In the genomic region with DNA sequence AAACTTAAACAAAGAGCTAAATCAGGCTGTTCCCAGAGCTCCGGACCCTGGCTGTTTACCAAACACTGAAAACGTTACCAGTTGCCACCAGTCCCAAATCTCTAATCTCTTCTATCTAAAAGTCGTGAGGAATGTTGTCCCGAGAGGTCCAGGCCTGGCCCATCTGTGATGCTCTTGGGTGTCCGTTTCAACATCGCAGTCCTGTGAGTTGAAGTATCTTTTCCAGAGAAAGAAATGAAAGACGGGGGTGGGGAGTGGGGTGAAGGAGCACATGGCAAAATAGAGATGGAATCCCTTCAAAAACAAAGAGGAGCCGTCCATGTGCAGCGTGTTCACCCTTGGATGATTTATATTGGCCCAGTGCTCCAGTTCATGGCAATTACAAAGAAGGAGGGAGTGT, we compare ENCODE assay signal across 13 cellular contexts.
DNase-seq lines count a peak whose midpoint lies in the region; ATAC-seq and TF ChIP-seq lines count a peak whose summit lies in the region.
"Had no signal": no experiment of that assay in that cellular context is flagged by ENCODE, and none has a peak within 500 bp of the region (broad histone marks: within the 10 kb centered on the region; RNA-seq: fewer than 3 reads in every experiment).

No MANE protein-coding gene starts in this region.

- no peaks in the 10 kb centered on the region for H3K9me3 Mint-ChIP-seq in MCF 10A (ENCODE audit: unreplicated experiment)
- no peaks in the 10 kb centered on the region for H3K9me3 Mint-ChIP-seq in CD8-positive, alpha-beta T cell
- H3K9me3 Mint-ChIP-seq: activated CD4-positive, alpha-beta T cell treated with anti-CD3 and anti-CD28 coated beads, Interleukin-2, amount 10 ng/mL, durations not matched to agents 24 days and 14 days; central memory CD8-positive, alpha-beta T cell; T-cell had no signal

- H3K79me2 ChIP-seq in mammary epithelial cell (ENCODE audit: insufficient read depth, low read length) = no peaks in the 10 kb centered on the region
- H3K79me2 ChIP-seq in osteoblast (ENCODE audit: insufficient read depth, low read length) = no peaks in the 10 kb centered on the region

- no peak for DNase-seq in MCF 10A (ENCODE audit: unreplicated experiment)
- DNase-seq in mammary epithelial cell = no peak
- no peak for DNase-seq in osteoblast (ENCODE audit: insufficient read length, low spot score, missing footprints)
- DNase-seq in Kasumi-1 (lab: John Stamatoyannopoulos, UW) = no peak
- DNase-seq in NCI-H748 (lab: John Stamatoyannopoulos, UW; ENCODE audit: unreplicated experiment) = no peak
- no peak for DNase-seq in CD8-positive, alpha-beta T cell
- DNase-seq: 8988T; activated CD4-positive, alpha-beta T cell treated with anti-CD3 and anti-CD28 coated beads, Interleukin-2, amount 10 ng/mL, durations not matched to agents 24 days and 14 days; activated gamma-delta T cell; T-cell had no signal

- CTCF ChIA-PET in MCF 10A (lab: Yijun Ruan, JAX) (interaction anchor here (0.6 to 2.8 kb wide), 10 partner anchors 12 to 592 kb away, joined by 3 to 20 read pairs (median 3); no protein-coding TSS in a partner anchor), mammary epithelial cell (lab: Charles Lee; ENCODE audit: low non-redundant PET) (no interaction called here)
- CTCF ChIA-PET in CD8-positive, alpha-beta T cell (lab: Charles Lee) = interaction anchor here (1.1 to 1.5 kb wide), 2 partner anchors 19 to 26 kb away, joined by 3 read pairs; no protein-coding TSS in a partner anchor

- TF ChIP-seq EP300 in gastroesophageal sphincter (IDR thresholded peaks at IDR 0.05) = no peak

- ATAC-seq in gastroesophageal sphincter (peak; percentile 40), GM19023 (IDR thresholded peaks at IDR 0.05; ENCODE audit: unreplicated experiment) (no peak)
- no peak for ATAC-seq in CD8-positive, alpha-beta T cell
- ATAC-seq: T-cell had no signal

- H3K36me3 Mint-ChIP-seq in MCF 10A (ENCODE audit: insufficient read depth, unreplicated experiment) = no peaks in the 10 kb centered on the region
- no peaks in the 10 kb centered on the region for H3K36me3 Mint-ChIP-seq in CD8-positive, alpha-beta T cell
- H3K36me3 Mint-ChIP-seq: T-cell had no signal

- H3K27me3 Mint-ChIP-seq in MCF 10A (ENCODE audit: insufficient read depth, unreplicated experiment) = no peaks in the 10 kb centered on the region
- H3K27me3 Mint-ChIP-seq in CD8-positive, alpha-beta T cell (ENCODE audit: low read depth) = peaks cover 2% of the 10 kb centered on the region

- TF ChIP-seq CTCF in MCF 10A (IDR thresholded peaks at IDR 0.05; ENCODE audit: unreplicated experiment) (no peak), mammary epithelial cell (conservative IDR thresholded peaks at IDR 0.05 in 1 of 2, IDR thresholded peaks at IDR 0.05 in 1 of 2; ENCODE audit: extremely low read depth in 1 of 2, insufficient read depth in 1 of 2, low read depth in 1 of 2, low read length in 2 of 2) (no peak), gastroesophageal sphincter (IDR thresholded peaks at IDR 0.05) (no peak), osteoblast (IDR thresholded peaks at IDR 0.05; ENCODE audit: extremely low read depth, low read depth, low read length) (no peak)
- no peak for TF ChIP-seq CTCF in CD8-positive, alpha-beta T cell (IDR thresholded peaks at IDR 0.05)

- no peaks in the 10 kb centered on the region for H4K20me1 ChIP-seq in mammary epithelial cell (ENCODE audit: insufficient read depth, low read length)
- no peaks in the 10 kb centered on the region for H4K20me1 ChIP-seq in osteoblast (ENCODE audit: insufficient read depth, low read length)

- intact Hi-C loops in MCF 10A (cut with micrococcal nuclease) = loop anchor here (1.0 to 5.0 kb wide), 3 partner anchors 14 to 143 kb away; no protein-coding TSS in a partner anchor
- intact Hi-C loops in mammary epithelial cell (cut with micrococcal nuclease) = no loop called here
- intact Hi-C loops in CD8-positive, alpha-beta T cell (cut with DNase I, micrococcal nuclease) = no loop called here

- H3K9me3 ChIP-seq in mammary epithelial cell (replicated peaks; ENCODE audit: insufficient read depth, low read length) = no peaks in the 10 kb centered on the region
- H3K9me3 ChIP-seq in gastroesophageal sphincter = no peaks in the 10 kb centered on the region
- no peaks in the 10 kb centered on the region for H3K9me3 ChIP-seq in osteoblast (ENCODE audit: low read depth, low read length)
- no peaks in the 10 kb centered on the region for H3K9me3 ChIP-seq in CD8-positive, alpha-beta T cell (ENCODE audit: low read length)

- H3K4me2 ChIP-seq in mammary epithelial cell (ENCODE audit: insufficient read depth, low read depth, low read length) = no peak overlapping the region
- peak overlapping the region; percentile 56 for H3K4me2 ChIP-seq in osteoblast (ENCODE audit: insufficient read depth, low read length)

- BruUV-seq in MCF 10A (replicated peaks; lab: Mats Ljungman, UMichigan) (TSS peak; percentile 39), mammary epithelial cell (replicated peaks; lab: Mats Ljungman, UMichigan) (no TSS peak)

- WGBS in mammary epithelial cell (ENCODE audit: low coverage, missing lambda C conversion rate) = 96% methylated on average over 9 of the region's 9 CpGs
- 37 to 42% methylated on average over 2 to 9 of the region's 9 CpGs for WGBS in gastroesophageal sphincter (ENCODE audit: low coverage in 1 of 2), 2 donors

- H3K4me3 ChIP-seq in mammary epithelial cell (replicated peaks in 1 of 3; ENCODE audit: insufficient read depth in 1 of 3, low read depth in 2 of 3, low read length in 3 of 3) (no peak overlapping the region), gastroesophageal sphincter (no peak overlapping the region), osteoblast (ENCODE audit: insufficient read depth, low read length) (peak overlapping the region; percentile 0)
- no peak overlapping the region for H3K4me3 ChIP-seq in CD8-positive, alpha-beta T cell (ENCODE audit: low read depth, low read length)

- H3K4me3 Mint-ChIP-seq in MCF 10A (ENCODE audit: unreplicated experiment) = no peak overlapping the region
- H3K4me3 Mint-ChIP-seq in CD8-positive, alpha-beta T cell = no peak overlapping the region
- H3K4me3 Mint-ChIP-seq: activated CD4-positive, alpha-beta T cell treated with anti-CD3 and anti-CD28 coated beads, Interleukin-2, amount 10 ng/mL, durations not matched to agents 24 days and 14 days; central memory CD8-positive, alpha-beta T cell; T-cell had no signal

- dilution Hi-C loops in mammary epithelial cell (cut with HindIII; ENCODE audit: low sequenced_read_pairs) = loop anchor here (25.0 kb wide), 1 partner anchor 562 kb away; no protein-coding TSS in a partner anchor

- H3K4me1 ChIP-seq in mammary epithelial cell (ENCODE audit: insufficient read depth, low read length) = peaks cover 9% of the 10 kb centered on the region
- H3K4me1 ChIP-seq in gastroesophageal sphincter = peaks cover 3 to 33% (median 24%) of the 10 kb centered on the region in 3 donors
- peaks cover 14% of the 10 kb centered on the region for H3K4me1 ChIP-seq in osteoblast (ENCODE audit: insufficient read depth, low read length)
- H3K4me1 ChIP-seq in CD8-positive, alpha-beta T cell (ENCODE audit: insufficient read depth, low read length) = no peaks in the 10 kb centered on the region

- H3K36me3 ChIP-seq in mammary epithelial cell (ENCODE audit: insufficient read depth, low read length) (no peaks in the 10 kb centered on the region), gastroesophageal sphincter (no peaks in the 10 kb centered on the region), osteoblast (ENCODE audit: insufficient read depth, low read length) (no peaks in the 10 kb centered on the region)
- H3K36me3 ChIP-seq in CD8-positive, alpha-beta T cell (ENCODE audit: insufficient read depth, low read length) = no peaks in the 10 kb centered on the region

- in situ Hi-C loops in mammary epithelial cell (cut with MboI; ENCODE audit: low sequenced_read_pairs in 2 of 2) = loop anchor here in 1 of 2 donors (25.0 kb wide), 1 partner anchor 912 kb away; no protein-coding TSS in a partner anchor

- POLR2A ChIA-PET in MCF 10A (lab: Yijun Ruan, JAX) = interaction anchor here (0.6 to 3.4 kb wide), 18 partner anchors 8 to 517 kb away, joined by 3 to 29 read pairs (median 4); no protein-coding TSS in a partner anchor
- POLR2A ChIA-PET in CD8-positive, alpha-beta T cell (lab: Charles Lee) = no interaction called here

- peak overlapping the region; percentile 95 for H3K27ac Mint-ChIP-seq in MCF 10A (ENCODE audit: low read depth, unreplicated experiment)
- H3K27ac Mint-ChIP-seq in CD8-positive, alpha-beta T cell = no peak overlapping the region
- H3K27ac Mint-ChIP-seq: activated CD4-positive, alpha-beta T cell treated with anti-CD3 and anti-CD28 coated beads, Interleukin-2, amount 10 ng/mL, durations not matched to agents 24 days and 14 days; T-cell had no signal

- H3K9ac ChIP-seq in mammary epithelial cell (ENCODE audit: insufficient read depth, low read length) = no peak overlapping the region

- H2AFZ ChIP-seq in mammary epithelial cell (ENCODE audit: low read depth, low read length) (no peak overlapping the region), osteoblast (ENCODE audit: low read length) (no peak overlapping the region)

- peaks cover 36% of the 10 kb centered on the region for H3K4me1 Mint-ChIP-seq in MCF 10A (ENCODE audit: insufficient read depth, unreplicated experiment)
- H3K4me1 Mint-ChIP-seq in CD8-positive, alpha-beta T cell (ENCODE audit: low read depth) = peaks cover 7% of the 10 kb centered on the region
- H3K4me1 Mint-ChIP-seq: central memory CD8-positive, alpha-beta T cell had no signal

- H3K27me3 ChIP-seq in mammary epithelial cell (ENCODE audit: insufficient read depth, low read length) (no peaks in the 10 kb centered on the region), gastroesophageal sphincter (no peaks in the 10 kb centered on the region), osteoblast (ENCODE audit: insufficient read depth, low read length) (peaks cover 11% of the 10 kb centered on the region)
- H3K27me3 ChIP-seq in CD8-positive, alpha-beta T cell (ENCODE audit: insufficient read depth, low read length) = no peaks in the 10 kb centered on the region

- H3K27ac ChIP-seq in mammary epithelial cell (ENCODE audit: insufficient read depth, low read depth, low read length) = no peak overlapping the region
- H3K27ac ChIP-seq in gastroesophageal sphincter = peak overlapping the region in 3 of 4 donors; percentile 16 to 63 (median 28)
- no peak overlapping the region for H3K27ac ChIP-seq in osteoblast (ENCODE audit: low read depth, low read length)
- H3K27ac ChIP-seq in CD8-positive, alpha-beta T cell (ENCODE audit: low read depth, low read length) = no peak overlapping the region

- no peak for TF ChIP-seq POLR2A in gastroesophageal sphincter (IDR thresholded peaks at IDR 0.05)

Comparison
In these comparisons a context has a peak if more than half of its experiments do, and no peak if none do; other contexts are left out.
1. H3K27ac ChIP-seq: peak in gastroesophageal sphincter (3 of 4); none in mammary epithelial cell (single experiment), osteoblast (single experiment) and CD8-positive, alpha-beta T cell (single experiment).